In the genomic region with DNA sequence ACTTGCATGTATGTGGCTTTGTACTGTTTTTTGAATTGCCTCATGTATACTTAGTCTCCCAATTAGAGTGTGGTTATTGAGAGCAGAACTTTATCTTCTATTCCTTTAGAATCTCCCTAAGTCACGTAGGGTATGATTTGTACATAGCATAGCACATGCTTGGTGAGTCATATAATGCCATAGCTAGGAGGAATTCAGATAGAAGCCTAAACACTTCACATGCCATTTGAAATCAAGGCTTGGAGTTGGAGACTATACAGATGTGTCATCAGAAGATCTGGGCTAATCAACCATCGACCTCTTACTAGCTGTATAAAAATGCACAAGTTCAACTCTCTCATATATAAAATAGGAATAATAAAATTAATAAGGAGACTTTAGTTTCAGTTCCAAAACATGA, we compare ENCODE assay signal across 20 cellular contexts.
DNase-seq lines count a peak whose midpoint lies in the region; ATAC-seq and TF ChIP-seq lines count a peak whose summit lies in the region.
"Had no signal": no experiment of that assay in that cellular context is flagged by ENCODE, and none has a peak within 500 bp of the region (broad histone marks: within the 10 kb centered on the region; RNA-seq: fewer than 3 reads in every experiment).

No MANE protein-coding gene starts in this region.

- no peak for TF ChIP-seq POLR2A in testis (IDR thresholded peaks at IDR 0.05)

- H3K27ac ChIP-seq in testis, result no peak overlapping the region
- H3K27ac ChIP-seq: 22Rv1; BLaER1 treated with 17β-estradiol and CSF1 and Interleukin-3, amounts not matched to agents 10 nM and 100 nM; HL-60; KMS-11; PC-9 had no signal

- no peaks in the 10 kb centered on the region for H3K4me1 ChIP-seq in testis
- H3K4me1 ChIP-seq: BLaER1 treated with 17β-estradiol and CSF1 and Interleukin-3, amounts not matched to agents 10 nM and 100 nM had no signal

- DNase-seq in AG04449 (ENCODE audit: low read depth, low spot score) (peak; percentile 29), HT1080 (ENCODE audit: low read depth) (peak; percentile 45), amniotic stem cell (lab: John Stamatoyannopoulos, UW) (peak; percentile 78), fibroblast of villous mesenchyme (ENCODE audit: low read depth) (peak; percentile 17), GDM1 (lab: John Stamatoyannopoulos, UW) (no peak), testis (no peak)
- no peak for DNase-seq in activated CD4-positive, alpha-beta T cell treated with anti-CD3 and anti-CD28 coated beads for 48 hours
- DNase-seq: DMS153, NCI-H1092 treated with DMSO at 0.1 percent for 48 hours, NCI-H1694, NCI-H2107, NCI-H748 treated with DMSO at 0.1 percent for 48 hours, PC-9 had no signal

- no peak for ATAC-seq in HG03097 (IDR thresholded peaks at IDR 0.05; ENCODE audit: low FRiP score, unreplicated experiment)
- ATAC-seq: GM23338, Right ventricle myocardium inferior had no signal

- H3K4me3 ChIP-seq in AG04449 (ENCODE audit: low read depth, low read length), result no peak overlapping the region
- no peak overlapping the region for H3K4me3 ChIP-seq in fibroblast of villous mesenchyme (ENCODE audit: low read depth, low read length)
- no peak overlapping the region for H3K4me3 ChIP-seq in testis
- H3K4me3 ChIP-seq: BLaER1 treated with 17β-estradiol and CSF1 and Interleukin-3, amounts not matched to agents 10 nM and 100 nM; GM23338; PC-9 had no signal

- intact Hi-C loops in testis (cut with DNase I; ENCODE audit: low total_unique reads), result no loop called here

- CTCF ChIA-PET in AG04449 (lab: Yijun Ruan, JAX), result no interaction called here

- no peaks in the 10 kb centered on the region for H3K27me3 ChIP-seq in testis
- H3K27me3 ChIP-seq: BLaER1 treated with 17β-estradiol and CSF1 and Interleukin-3, amounts not matched to agents 10 nM and 100 nM had no signal

- H3K9me3 ChIP-seq in testis, result no peaks in the 10 kb centered on the region

- WGBS in testis, 2 donors, result 89 to 91% methylated on average over 2 of the region's 2 CpGs

- POLR2A ChIA-PET in AG04449 (lab: Yijun Ruan, JAX), result no interaction called here

- no peak for TF ChIP-seq CTCF in AG04449 (IDR thresholded peaks at IDR 0.05; ENCODE audit: insufficient read depth, low read length, missing control alignments)
- no peak for TF ChIP-seq CTCF in fibroblast of villous mesenchyme (IDR thresholded peaks at IDR 0.05; ENCODE audit: insufficient read depth, low read depth, low read length)
- no peak for TF ChIP-seq CTCF in testis (IDR thresholded peaks at IDR 0.05)

- no peaks in the 10 kb centered on the region for H3K36me3 ChIP-seq in testis (ENCODE audit: low read depth, missing control alignments)
- H3K36me3 ChIP-seq: BLaER1 treated with 17β-estradiol and CSF1 and Interleukin-3, amounts not matched to agents 10 nM and 100 nM had no signal

Comparison
In these comparisons a context has a peak if more than half of its experiments do, and no peak if none do; other contexts are left out.
1. DNase-seq: peak in AG04449 (single experiment), HT1080 (single experiment), amniotic stem cell (single experiment) and fibroblast of villous mesenchyme (single experiment); none in GDM1 (single experiment), testis (single experiment) and activated CD4-positive, alpha-beta T cell treated with anti-CD3 and anti-CD28 coated beads for 48 hours (single experiment).